Comparison of ENCODE assay signal across 12 cellular contexts in the genomic region with DNA sequence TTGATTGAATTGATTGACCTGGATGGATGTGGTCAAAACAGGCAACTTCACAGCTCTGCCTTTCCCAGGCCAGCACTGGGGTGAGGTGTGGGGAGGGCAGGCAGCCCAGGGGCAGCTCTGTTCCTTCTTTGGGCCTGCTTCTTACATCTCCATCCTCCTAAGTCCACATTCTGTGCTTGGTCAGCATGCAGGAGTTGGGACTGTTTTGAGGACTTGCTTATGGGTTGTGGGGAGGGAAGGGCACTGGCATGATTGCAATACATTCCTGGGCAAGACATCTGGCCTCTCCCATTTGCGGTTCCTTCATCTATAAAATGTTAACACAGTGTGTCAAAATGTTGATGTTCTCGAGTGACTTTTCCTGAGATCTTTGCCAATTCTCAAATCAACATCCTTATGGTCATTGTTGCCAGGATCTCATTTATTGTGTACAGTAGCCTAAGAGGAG.
DNase-seq lines count a peak whose midpoint lies in the region; ATAC-seq, FAIRE-seq and TF ChIP-seq lines count a peak whose summit lies in the region.
"Had no signal": no experiment of that assay in that cellular context is flagged by ENCODE, and none has a peak within 500 bp of the region (broad histone marks: within the 10 kb centered on the region; RNA-seq: fewer than 3 reads in every experiment).

No MANE protein-coding gene starts in this region.

- intact Hi-C loops in CD14-positive monocyte (cut with micrococcal nuclease): no loop called here

- no peak overlapping the region for H3K56ac ChIP-seq in H1 (replicated peaks; ENCODE audit: insufficient read length, low read depth, low read length)

- no peaks in the 10 kb centered on the region for H3K9me3 Mint-ChIP-seq in CD14-positive monocyte

- FAIRE-seq in H1 (lab: Jason Lieb, UNC): no peak
- no peak for FAIRE-seq in GM19239 (lab: Jason Lieb, UNC)

- H3K27me3 ChIP-seq in H1 (replicated peaks in 1 of 4; ENCODE audit: control insufficient read depth in 3 of 4, extremely low read depth in 1 of 4, insufficient read depth in 3 of 4, low read length in 3 of 4): no peaks in the 10 kb centered on the region
- no peaks in the 10 kb centered on the region for H3K27me3 ChIP-seq in trophoblast cell (ENCODE audit: insufficient read depth, low read length)
- H3K27me3 ChIP-seq: heart right ventricle had no signal

- H2BK120ac ChIP-seq in H1 (replicated peaks; ENCODE audit: low read depth, low read length) (no peak overlapping the region), trophoblast cell (ENCODE audit: insufficient read depth, low read length, poor library complexity) (no peak overlapping the region)

- no peak overlapping the region for H2BK15ac ChIP-seq in H1 (ENCODE audit: low read length)

- H3K14ac ChIP-seq in H1 (ENCODE audit: insufficient read length): no peak overlapping the region
- no peak overlapping the region for H3K14ac ChIP-seq in trophoblast cell (ENCODE audit: low read length)

- no peak overlapping the region for H4K12ac ChIP-seq in trophoblast cell (ENCODE audit: low read depth, low read length)

- 0 out of 2 replicates have a peak overlapping the region, but pooled peaks have one; percentile 31 for H2BK5ac ChIP-seq in H1 (ENCODE audit: low read depth, low read length)
- H2BK5ac ChIP-seq in trophoblast cell (ENCODE audit: low read depth, low read length, poor library complexity): no peak overlapping the region

- H4K5ac ChIP-seq in H1 (ENCODE audit: insufficient read length, low read depth, low read length): no peak overlapping the region

- H3K9ac ChIP-seq in H1 (replicated peaks in 1 of 4; ENCODE audit: extremely low read depth in 1 of 4, low read depth in 3 of 4, low read length in 3 of 4): no peak overlapping the region
- no peak overlapping the region for H3K9ac ChIP-seq in trophoblast cell (ENCODE audit: low read length)

- H3K79me2 ChIP-seq in H1 (ENCODE audit: control insufficient read depth in 1 of 2, insufficient read depth in 2 of 2, low read length in 2 of 2) (peaks cover 0 to 21% of the 10 kb centered on the region in 2 experiments; a peak in 3 of 4 replicates), trophoblast cell (ENCODE audit: control insufficient read depth, insufficient read depth, low read length, poor library complexity) (no peaks in the 10 kb centered on the region)

- peak overlapping the region in 5 of 7 donors; percentile 28 to 70 (median 65) for H3K27ac Mint-ChIP-seq in CD14-positive monocyte

- no peak overlapping the region for H3K4me3 ChIP-seq in H1 (ENCODE audit: extremely low read depth in 1 of 4, insufficient read depth in 2 of 4, low read depth in 3 of 4, low read length in 4 of 4)
- no peak overlapping the region for H3K4me3 ChIP-seq in trophoblast cell (ENCODE audit: low read depth, low read length)
- H3K4me3 ChIP-seq: heart right ventricle had no signal

- ATAC-seq in left lobe of liver: no peak

- H3K4me1 ChIP-seq in H1 (replicated peaks in 1 of 4; ENCODE audit: control insufficient read depth in 3 of 4, insufficient read depth in 4 of 4, low read length in 3 of 4): peaks cover 0 to 3% (median 1%) of the 10 kb centered on the region in 4 experiments; a peak in 6 of 7 replicates
- no peaks in the 10 kb centered on the region for H3K4me1 ChIP-seq in trophoblast cell (ENCODE audit: control insufficient read depth in 1 of 2, insufficient read depth in 2 of 2, low read length in 2 of 2)

- no peak overlapping the region for H2AFZ ChIP-seq in H1 (ENCODE audit: low read length)
- peak overlapping the region; percentile 35 for H2AFZ ChIP-seq in trophoblast cell (ENCODE audit: insufficient read depth, low read length, poor library complexity)

- H2BK20ac ChIP-seq in H1 (ENCODE audit: low read length): no peak overlapping the region

- H3K23ac ChIP-seq in H1 (ENCODE audit: insufficient read length): no peak overlapping the region
- no peak overlapping the region for H3K23ac ChIP-seq in trophoblast cell (ENCODE audit: low read length)

- H2BK12ac ChIP-seq in H1 (ENCODE audit: low read depth, low read length) (no peak overlapping the region), trophoblast cell (ENCODE audit: low read length) (no peak overlapping the region)

- no peak overlapping the region for H3K4me3 Mint-ChIP-seq in CD14-positive monocyte

- peaks cover 9% of the 10 kb centered on the region; the same call in 1 of the 2 replicates for H3K79me1 ChIP-seq in H1 (ENCODE audit: low read depth, low read length)
- no peaks in the 10 kb centered on the region for H3K79me1 ChIP-seq in trophoblast cell (ENCODE audit: low read length)

- H4K20me1 ChIP-seq in H1 (replicated peaks in 1 of 2; ENCODE audit: control insufficient read depth in 1 of 2, insufficient read depth in 2 of 2, low read length in 2 of 2): peaks cover 2 to 7% of the 10 kb centered on the region in 2 experiments

- H3K36me3 Mint-ChIP-seq in CD14-positive monocyte: peaks cover 21 to 22% of the 10 kb centered on the region in 2 donors

- H3K18ac ChIP-seq in H1 (ENCODE audit: extremely low read depth, low read length) (no peak overlapping the region), trophoblast cell (ENCODE audit: low read length) (no peak overlapping the region)

- H3K4ac ChIP-seq in H1 (replicated peaks; ENCODE audit: insufficient read length, low read depth, low read length) (no peak overlapping the region), trophoblast cell (ENCODE audit: low read depth, low read length) (no peak overlapping the region)

- CTCF ChIA-PET in H1 (lab: Charles Lee; ENCODE audit: partially characterized antibody): interaction anchor here (1.0 kb wide), 1 partner anchor 21 kb away, joined by 4 read pairs; no protein-coding TSS in a partner anchor

- no peak overlapping the region for H4K91ac ChIP-seq in H1 (replicated peaks; ENCODE audit: insufficient read length, low read length)
- H4K91ac ChIP-seq in trophoblast cell (ENCODE audit: low read depth, low read length): no peak overlapping the region

- H3K27me3 Mint-ChIP-seq in CD14-positive monocyte (ENCODE audit: low read depth in 3 of 3): peaks cover 0 to 8% (median 0%) of the 10 kb centered on the region in 3 donors

- no peak overlapping the region for H4K8ac ChIP-seq in H1 (ENCODE audit: extremely low read depth, insufficient read depth, low read length)
- no peak overlapping the region for H4K8ac ChIP-seq in trophoblast cell (ENCODE audit: low read depth, low read length)

- peaks cover 67% of the 10 kb centered on the region for H3K4me1 Mint-ChIP-seq in CD14-positive monocyte

- no peak for TF ChIP-seq POLR2A in H1 (IDR thresholded peaks at IDR 0.05; ENCODE audit: control extremely low read depth in 1 of 2, low read depth in 2 of 2, low read length in 2 of 2)

- TF ChIP-seq EP300 in H1 (IDR thresholded peaks at IDR 0.05; ENCODE audit: borderline replicate concordance in 1 of 2, low read depth in 2 of 2, low read length in 2 of 2): no peak

- TF ChIP-seq CTCF in CD14-positive monocyte (IDR thresholded peaks at IDR 0.05) (no peak), H1 (IDR thresholded peaks at IDR 0.05; ENCODE audit: control extremely low read depth in 1 of 3, insufficient read depth in 1 of 3, low read depth in 1 of 3, low read length in 3 of 3) (no peak)

- DNase-seq in CD14-positive monocyte (ENCODE audit: low spot score) (no peak), M059J (ENCODE audit: low read depth) (peak; percentile 47), H1 (ENCODE audit: low read depth in 1 of 2, low spot score in 2 of 2) (peak in 1 of 2 experiments; percentile 32), trophoblast cell (no peak), GM19239 (ENCODE audit: insufficient read length, low spot score) (no peak), NCI-H748 (lab: John Stamatoyannopoulos, UW; ENCODE audit: unreplicated experiment) (no peak), left lobe of liver (ENCODE audit: low spot score) (no peak), NCI-H2107 treated with DMSO at 0.1 percent for 48 hours (lab: John Stamatoyannopoulos, UW; ENCODE audit: unreplicated experiment) (no peak)
- DNase-seq: DMS 273 treated with DMSO at 0.1 percent for 48 hours, heart right ventricle, NCI-H1417, T1000 had no signal

- no peak overlapping the region for H2AK5ac ChIP-seq in H1 (ENCODE audit: low read depth, low read length)
- no peak overlapping the region for H2AK5ac ChIP-seq in trophoblast cell (ENCODE audit: low read length)

- POLR2A ChIA-PET in H1 (lab: Charles Lee; ENCODE audit: partially characterized antibody): interaction anchor here (0.7 kb wide), 2 partner anchors 55 to 58 kb away, joined by 3 read pairs; no protein-coding TSS in a partner anchor

- H3K27ac ChIP-seq in H1 (ENCODE audit: low read depth, low read length): no peak overlapping the region
- no peak overlapping the region for H3K27ac ChIP-seq in trophoblast cell (ENCODE audit: low read depth, low read length)

- no peaks in the 10 kb centered on the region for H3K23me2 ChIP-seq in H1 (ENCODE audit: low read depth, low read length)

- H3K9me3 ChIP-seq in H1 (ENCODE audit: insufficient read depth in 2 of 2, low read depth in 1 of 2, low read length in 1 of 2) (no peaks in the 10 kb centered on the region), trophoblast cell (ENCODE audit: insufficient read depth, low read depth, low read length) (peaks cover 2% of the 10 kb centered on the region)
- H3K9me3 ChIP-seq: heart right ventricle had no signal

- WGBS in H1 (ENCODE audit: extremely low coverage in 1 of 2, insufficient coverage in 1 of 2, insufficient read length in 1 of 2, insufficient replicate concordance in 2 of 2, low coverage in 1 of 2, low lambda C conversion rate in 2 of 2, missing lambda C conversion rate in 1 of 2), 2 experiments: 87% methylated on average over 2 of the region's 2 CpGs; no CpG with 5 or more reads in 1 of the 2 experiments
- WGBS in trophoblast cell (ENCODE audit: extremely low coverage, insufficient coverage, insufficient read length): no CpG with 5 or more reads among the region's 2 CpGs

- peaks cover 0 to 5% (median 3%) of the 10 kb centered on the region in 4 experiments; a peak in 3 of 8 replicates for H3K36me3 ChIP-seq in H1 (ENCODE audit: control insufficient read depth in 2 of 4, insufficient read depth in 4 of 4, low read length in 3 of 4)
- no peaks in the 10 kb centered on the region for H3K36me3 ChIP-seq in trophoblast cell (ENCODE audit: control insufficient read depth in 1 of 2, insufficient read depth in 2 of 2, low read length in 2 of 2)

- no peak overlapping the region for H3K4me2 ChIP-seq in H1 (ENCODE audit: insufficient read depth in 1 of 2, low read depth in 2 of 2, low read length in 2 of 2)
- H3K4me2 ChIP-seq in trophoblast cell (ENCODE audit: low read length): no peak overlapping the region

- no peak for TF ChIP-seq RAD21 in H1 (IDR thresholded peaks at IDR 0.05 in 1 of 2, conservative IDR thresholded peaks at IDR 0.05 in 1 of 2; ENCODE audit: low read depth in 2 of 2, low read length in 2 of 2)

TF ChIP-seq in H1, 55 proteins besides CTCF, POLR2A, EP300 and RAD21 (continues in another document):
- TF ChIP-seq EZH2 (IDR thresholded peaks at IDR 0.05; ENCODE audit: low read depth, low read length, severe bottlenecking) (no peak), PHF8 (conservative IDR thresholded peaks at IDR 0.05; ENCODE audit: low read depth, low read length) (no peak), TAF1 (IDR thresholded peaks at IDR 0.05; ENCODE audit: low read depth, low read length) (no peak)
